Comparison of ENCODE assay signal across 1 cellular context in genomic region chr10:3060481-3060889, GRCh38.
TF ChIP-seq lines count a peak whose summit lies in the region.

No MANE protein-coding gene starts in this region.

TF ChIP-seq in GM23338, 12 proteins besides CTCF, POLR2A, EP300 and RAD21:
- TF ChIP-seq, protein P1, sequence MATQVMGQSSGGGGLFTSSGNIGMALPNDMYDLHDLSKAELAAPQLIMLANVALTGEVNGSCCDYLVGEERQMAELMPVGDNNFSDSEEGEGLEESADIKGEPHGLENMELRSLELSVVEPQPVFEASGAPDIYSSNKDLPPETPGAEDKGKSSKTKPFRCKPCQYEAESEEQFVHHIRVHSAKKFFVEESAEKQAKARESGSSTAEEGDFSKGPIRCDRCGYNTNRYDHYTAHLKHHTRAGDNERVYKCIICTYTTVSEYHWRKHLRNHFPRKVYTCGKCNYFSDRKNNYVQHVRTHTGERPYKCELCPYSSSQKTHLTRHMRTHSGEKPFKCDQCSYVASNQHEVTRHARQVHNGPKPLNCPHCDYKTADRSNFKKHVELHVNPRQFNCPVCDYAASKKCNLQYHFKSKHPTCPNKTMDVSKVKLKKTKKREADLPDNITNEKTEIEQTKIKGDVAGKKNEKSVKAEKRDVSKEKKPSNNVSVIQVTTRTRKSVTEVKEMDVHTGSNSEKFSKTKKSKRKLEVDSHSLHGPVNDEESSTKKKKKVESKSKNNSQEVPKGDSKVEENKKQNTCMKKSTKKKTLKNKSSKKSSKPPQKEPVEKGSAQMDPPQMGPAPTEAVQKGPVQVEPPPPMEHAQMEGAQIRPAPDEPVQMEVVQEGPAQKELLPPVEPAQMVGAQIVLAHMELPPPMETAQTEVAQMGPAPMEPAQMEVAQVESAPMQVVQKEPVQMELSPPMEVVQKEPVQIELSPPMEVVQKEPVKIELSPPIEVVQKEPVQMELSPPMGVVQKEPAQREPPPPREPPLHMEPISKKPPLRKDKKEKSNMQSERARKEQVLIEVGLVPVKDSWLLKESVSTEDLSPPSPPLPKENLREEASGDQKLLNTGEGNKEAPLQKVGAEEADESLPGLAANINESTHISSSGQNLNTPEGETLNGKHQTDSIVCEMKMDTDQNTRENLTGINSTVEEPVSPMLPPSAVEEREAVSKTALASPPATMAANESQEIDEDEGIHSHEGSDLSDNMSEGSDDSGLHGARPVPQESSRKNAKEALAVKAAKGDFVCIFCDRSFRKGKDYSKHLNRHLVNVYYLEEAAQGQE (IDR thresholded peaks at IDR 0.05; ENCODE audit: unreplicated experiment) = no peak
- TF ChIP-seq ZNF331 (CRISPR knock-in tag; IDR thresholded peaks at IDR 0.05; ENCODE audit: low read depth) (no peak), STAT1 (IDR thresholded peaks at IDR 0.05; ENCODE audit: unreplicated experiment) (no peak), JUNB (IDR thresholded peaks at IDR 0.05; ENCODE audit: unreplicated experiment) (no peak), NANOG (IDR thresholded peaks at IDR 0.05; ENCODE audit: borderline replicate concordance) (no peak), POLR2AphosphoS5 (IDR thresholded peaks at IDR 0.05; ENCODE audit: low read depth) (no peak), EZH2phosphoT487 (IDR thresholded peaks at IDR 0.05; ENCODE audit: unreplicated experiment) (no peak), ZNF114 (CRISPR knock-in tag; IDR thresholded peaks at IDR 0.05) (no peak), EZH2 (IDR thresholded peaks at IDR 0.05; ENCODE audit: low read depth, unreplicated experiment) (no peak), CREB1 (CRISPR knock-in tag; IDR thresholded peaks at IDR 0.05; ENCODE audit: low read depth) (no peak)
- TF ChIP-seq, protein P2, sequence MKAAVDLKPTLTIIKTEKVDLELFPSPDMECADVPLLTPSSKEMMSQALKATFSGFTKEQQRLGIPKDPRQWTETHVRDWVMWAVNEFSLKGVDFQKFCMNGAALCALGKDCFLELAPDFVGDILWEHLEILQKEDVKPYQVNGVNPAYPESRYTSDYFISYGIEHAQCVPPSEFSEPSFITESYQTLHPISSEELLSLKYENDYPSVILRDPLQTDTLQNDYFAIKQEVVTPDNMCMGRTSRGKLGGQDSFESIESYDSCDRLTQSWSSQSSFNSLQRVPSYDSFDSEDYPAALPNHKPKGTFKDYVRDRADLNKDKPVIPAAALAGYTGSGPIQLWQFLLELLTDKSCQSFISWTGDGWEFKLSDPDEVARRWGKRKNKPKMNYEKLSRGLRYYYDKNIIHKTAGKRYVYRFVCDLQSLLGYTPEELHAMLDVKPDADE (IDR thresholded peaks at IDR 0.05) = no peak
- TF ChIP-seq, protein P3, sequence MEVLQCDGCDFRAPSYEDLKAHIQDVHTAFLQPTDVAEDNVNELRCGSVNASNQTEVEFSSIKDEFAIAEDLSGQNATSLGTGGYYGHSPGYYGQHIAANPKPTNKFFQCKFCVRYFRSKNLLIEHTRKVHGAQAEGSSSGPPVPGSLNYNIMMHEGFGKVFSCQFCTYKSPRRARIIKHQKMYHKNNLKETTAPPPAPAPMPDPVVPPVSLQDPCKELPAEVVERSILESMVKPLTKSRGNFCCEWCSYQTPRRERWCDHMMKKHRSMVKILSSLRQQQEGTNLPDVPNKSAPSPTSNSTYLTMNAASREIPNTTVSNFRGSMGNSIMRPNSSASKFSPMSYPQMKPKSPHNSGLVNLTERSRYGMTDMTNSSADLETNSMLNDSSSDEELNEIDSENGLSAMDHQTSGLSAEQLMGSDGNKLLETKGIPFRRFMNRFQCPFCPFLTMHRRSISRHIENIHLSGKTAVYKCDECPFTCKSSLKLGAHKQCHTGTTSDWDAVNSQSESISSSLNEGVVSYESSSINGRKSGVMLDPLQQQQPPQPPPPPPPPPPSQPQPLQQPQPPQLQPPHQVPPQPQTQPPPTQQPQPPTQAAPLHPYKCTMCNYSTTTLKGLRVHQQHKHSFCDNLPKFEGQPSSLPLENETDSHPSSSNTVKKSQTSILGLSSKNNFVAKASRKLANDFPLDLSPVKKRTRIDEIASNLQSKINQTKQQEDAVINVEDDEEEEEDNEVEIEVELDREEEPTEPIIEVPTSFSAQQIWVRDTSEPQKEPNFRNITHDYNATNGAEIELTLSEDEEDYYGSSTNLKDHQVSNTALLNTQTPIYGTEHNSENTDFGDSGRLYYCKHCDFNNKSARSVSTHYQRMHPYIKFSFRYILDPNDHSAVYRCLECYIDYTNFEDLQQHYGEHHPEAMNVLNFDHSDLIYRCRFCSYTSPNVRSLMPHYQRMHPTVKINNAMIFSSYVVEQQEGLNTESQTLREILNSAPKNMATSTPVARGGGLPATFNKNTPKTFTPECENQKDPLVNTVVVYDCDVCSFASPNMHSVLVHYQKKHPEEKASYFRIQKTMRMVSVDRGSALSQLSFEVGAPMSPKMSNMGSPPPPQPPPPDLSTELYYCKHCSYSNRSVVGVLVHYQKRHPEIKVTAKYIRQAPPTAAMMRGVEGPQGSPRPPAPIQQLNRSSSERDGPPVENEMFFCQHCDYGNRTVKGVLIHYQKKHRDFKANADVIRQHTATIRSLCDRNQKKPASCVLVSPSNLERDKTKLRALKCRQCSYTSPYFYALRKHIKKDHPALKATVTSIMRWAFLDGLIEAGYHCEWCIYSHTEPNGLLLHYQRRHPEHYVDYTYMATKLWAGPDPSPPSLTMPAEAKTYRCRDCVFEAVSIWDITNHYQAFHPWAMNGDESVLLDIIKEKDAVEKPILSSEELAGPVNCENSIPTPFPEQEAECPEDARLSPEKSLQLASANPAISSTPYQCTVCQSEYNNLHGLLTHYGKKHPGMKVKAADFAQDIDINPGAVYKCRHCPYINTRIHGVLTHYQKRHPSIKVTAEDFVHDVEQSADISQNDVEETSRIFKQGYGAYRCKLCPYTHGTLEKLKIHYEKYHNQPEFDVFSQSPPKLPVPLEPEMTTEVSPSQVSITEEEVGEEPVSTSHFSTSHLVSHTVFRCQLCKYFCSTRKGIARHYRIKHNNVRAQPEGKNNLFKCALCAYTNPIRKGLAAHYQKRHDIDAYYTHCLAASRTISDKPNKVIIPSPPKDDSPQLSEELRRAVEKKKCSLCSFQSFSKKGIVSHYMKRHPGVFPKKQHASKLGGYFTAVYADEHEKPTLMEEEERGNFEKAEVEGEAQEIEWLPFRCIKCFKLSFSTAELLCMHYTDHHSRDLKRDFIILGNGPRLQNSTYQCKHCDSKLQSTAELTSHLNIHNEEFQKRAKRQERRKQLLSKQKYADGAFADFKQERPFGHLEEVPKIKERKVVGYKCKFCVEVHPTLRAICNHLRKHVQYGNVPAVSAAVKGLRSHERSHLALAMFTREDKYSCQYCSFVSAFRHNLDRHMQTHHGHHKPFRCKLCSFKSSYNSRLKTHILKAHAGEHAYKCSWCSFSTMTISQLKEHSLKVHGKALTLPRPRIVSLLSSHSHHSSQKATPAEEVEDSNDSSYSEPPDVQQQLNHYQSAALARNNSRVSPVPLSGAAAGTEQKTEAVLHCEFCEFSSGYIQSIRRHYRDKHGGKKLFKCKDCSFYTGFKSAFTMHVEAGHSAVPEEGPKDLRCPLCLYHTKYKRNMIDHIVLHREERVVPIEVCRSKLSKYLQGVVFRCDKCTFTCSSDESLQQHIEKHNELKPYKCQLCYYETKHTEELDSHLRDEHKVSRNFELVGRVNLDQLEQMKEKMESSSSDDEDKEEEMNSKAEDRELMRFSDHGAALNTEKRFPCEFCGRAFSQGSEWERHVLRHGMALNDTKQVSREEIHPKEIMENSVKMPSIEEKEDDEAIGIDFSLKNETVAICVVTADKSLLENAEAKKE (CRISPR knock-in tag; IDR thresholded peaks at IDR 0.05) = no peak
